14 cellular contexts compared by ENCODE assay signal in the genomic region with DNA sequence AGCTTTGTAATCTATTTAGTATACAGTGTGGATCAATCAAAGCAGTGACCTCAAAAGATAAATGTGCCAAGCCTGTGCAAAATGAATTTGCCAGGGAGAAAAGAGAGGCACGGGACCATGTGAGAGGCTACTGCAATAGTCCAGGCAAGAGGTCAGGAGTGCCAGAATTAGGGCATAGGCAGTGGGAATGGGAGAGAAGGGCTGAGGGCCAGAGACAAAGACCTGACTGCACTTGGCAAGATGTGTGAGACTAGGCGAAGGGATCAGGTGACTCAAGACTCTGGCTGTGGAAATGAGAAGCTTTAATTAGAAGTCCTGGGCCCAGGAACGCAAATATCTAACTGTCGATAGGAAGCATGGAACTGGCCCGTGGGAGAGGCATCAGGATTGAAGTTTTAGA.
DNase-seq lines count a peak whose midpoint lies in the region; ATAC-seq and TF ChIP-seq lines count a peak whose summit lies in the region.
"Had no signal": no experiment of that assay in that cellular context is flagged by ENCODE, and none has a peak within 500 bp of the region (broad histone marks: within the 10 kb centered on the region; RNA-seq: fewer than 3 reads in every experiment).

No MANE protein-coding gene starts in this region.

- H3K36me3 ChIP-seq in left ventricle myocardium inferior (no peaks in the 10 kb centered on the region), mesendoderm (ENCODE audit: control insufficient read depth, insufficient read depth, low read length) (no peaks in the 10 kb centered on the region), esophagus squamous epithelium (no peaks in the 10 kb centered on the region)

- no peak overlapping the region for H2AK5ac ChIP-seq in mesendoderm (ENCODE audit: low read length)

- intact Hi-C loops in left cardiac atrium (cut with DNase I): loop anchor here in 1 of 2 donors (5.0 kb wide), 1 partner anchor 164 kb away; no protein-coding TSS in a partner anchor
- intact Hi-C loops in Right ventricle myocardium inferior (cut with DNase I): loop anchor here (5.0 kb wide), 4 partner anchors 169 to 1049 kb away; no protein-coding TSS in a partner anchor
- intact Hi-C loops in left ventricle myocardium inferior (cut with micrococcal nuclease): no loop called here
- intact Hi-C loops in esophagus squamous epithelium (cut with DNase I): no loop called here

- no peak overlapping the region for H3K18ac ChIP-seq in mesendoderm (ENCODE audit: low read length)

- no peak overlapping the region for H3K23ac ChIP-seq in mesendoderm (ENCODE audit: low read length)

- DNase-seq in left cardiac atrium (no peak), Right ventricle myocardium inferior (ENCODE audit: missing footprints) (no peak), left ventricle myocardium inferior (no peak), mesendoderm (peak; percentile 13), DMS53 (lab: John Stamatoyannopoulos, UW) (no peak), esophagus squamous epithelium (lab: John Stamatoyannopoulos, UW) (no peak)
- no peak for DNase-seq in stimulated activated CD4-positive, alpha-beta T cell treated with anti-CD3 and anti-CD28 coated beads, Interleukin-15, amount 100 ng/mL, for 24 hours
- DNase-seq: CD8-positive, alpha-beta T cell; COR-L47; DMS153; DND-41; GDM1 had no signal

- peak overlapping the region; percentile 10 for H3K27ac ChIP-seq in left ventricle myocardium inferior (replicated peaks)
- no peak overlapping the region for H3K27ac ChIP-seq in mesendoderm (ENCODE audit: low read depth, low read length)
- no peak overlapping the region for H3K27ac ChIP-seq in esophagus squamous epithelium
- H3K27ac ChIP-seq: A549 had no signal

- H4K5ac ChIP-seq in mesendoderm (ENCODE audit: low read length): no peak overlapping the region

- no peak overlapping the region for H3K4me2 ChIP-seq in mesendoderm (ENCODE audit: low read length)
- H3K4me2 ChIP-seq: A549 had no signal

- H2BK5ac ChIP-seq in mesendoderm (ENCODE audit: low read length): no peak overlapping the region

- H3K79me2 ChIP-seq in mesendoderm (ENCODE audit: control insufficient read depth, insufficient read depth, low read length): no peaks in the 10 kb centered on the region

- no peak overlapping the region for H2BK15ac ChIP-seq in mesendoderm (replicated peaks; ENCODE audit: low read depth)

- WGBS in mesendoderm (ENCODE audit: extremely low coverage, insufficient coverage, low lambda C conversion rate): no CpG with 5 or more reads among the region's 5 CpGs
- 88 to 91% methylated on average over 5 of the region's 5 CpGs for WGBS in esophagus squamous epithelium, 2 donors

- H3K27me3 ChIP-seq in left ventricle myocardium inferior (ENCODE audit: low read depth): no peaks in the 10 kb centered on the region
- no peaks in the 10 kb centered on the region for H3K27me3 ChIP-seq in mesendoderm (ENCODE audit: insufficient read depth, low read length, poor library complexity)
- H3K27me3 ChIP-seq in esophagus squamous epithelium: peaks cover 0 to 3% (median 0%) of the 10 kb centered on the region in 4 donors

- no peak overlapping the region for H3K56ac ChIP-seq in mesendoderm (ENCODE audit: low read length)

- H3K4me3 ChIP-seq in left ventricle myocardium inferior (no peak overlapping the region), mesendoderm (ENCODE audit: low read length) (no peak overlapping the region), esophagus squamous epithelium (no peak overlapping the region)
- H3K4me3 ChIP-seq: A549 had no signal

- TF ChIP-seq CTCF in left ventricle myocardium inferior (IDR thresholded peaks at IDR 0.05; ENCODE audit: borderline replicate concordance) (no peak), esophagus squamous epithelium (IDR thresholded peaks at IDR 0.05) (no peak)

- H3K4me1 ChIP-seq in left ventricle myocardium inferior (peaks cover 12% of the 10 kb centered on the region), mesendoderm (ENCODE audit: control insufficient read depth, low read depth, low read length) (peaks cover 8% of the 10 kb centered on the region), esophagus squamous epithelium (no peaks in the 10 kb centered on the region)
- H3K4me1 ChIP-seq: A549 had no signal

- no peak overlapping the region for H3K9ac ChIP-seq in mesendoderm (ENCODE audit: low read length)

- H4K8ac ChIP-seq in mesendoderm (ENCODE audit: low read depth, low read length): no peak overlapping the region

- no peak overlapping the region for H2BK120ac ChIP-seq in mesendoderm (ENCODE audit: low read depth, low read length)

- H3K79me1 ChIP-seq in mesendoderm (ENCODE audit: low read length): no peaks in the 10 kb centered on the region

- H3K4ac ChIP-seq in mesendoderm (ENCODE audit: low read depth, low read length): no peak overlapping the region

- H3K9me3 ChIP-seq in left ventricle myocardium inferior (replicated peaks) (no peaks in the 10 kb centered on the region), esophagus squamous epithelium (no peaks in the 10 kb centered on the region)
- H3K9me3 ChIP-seq: A549 had no signal

- TF ChIP-seq POLR2A in esophagus squamous epithelium (IDR thresholded peaks at IDR 0.05): no peak

- ATAC-seq in left cardiac atrium (peak; percentile 15 to 74), Right ventricle myocardium inferior (no peak)
- ATAC-seq: A549; CD8-positive, alpha-beta T cell; HCT116 had no signal
